8 cellular contexts compared by ENCODE assay signal in genomic region chr5:83473344-83474169, GRCh38. TPM values are rescaled to one million over a fixed set of nuclear protein-coding genes. Genes with fewer than 3 reads are reported as not detected.
DNase-seq lines count a peak whose midpoint lies in the region; ATAC-seq lines count a peak whose summit lies in the region.

No MANE protein-coding gene starts in this region.

- DNase-seq in activated effector memory CD4-positive, alpha-beta T cell treated with anti-CD3 and anti-CD28 coated beads, Interleukin-2, amount 50 U/mL, for 16 hours = peak; percentile 77
- no peak for DNase-seq in activated effector memory CD4-positive, alpha-beta T cell treated with Interleukin-2 at 50 U/mL for 16 hours
- DNase-seq in NCI-H1105 (lab: John Stamatoyannopoulos, UW) (peak; percentile 40), T-helper 9 cell (peak; percentile 14), cerebellum (ENCODE audit: low spot score) (peak; percentile 55), islet precursor cell (peak; percentile 99)

- peak overlapping the region in 20 of 21 experiments; percentile 10 to 87 (median 72) for H3K27ac ChIP-seq in skin epidermis

- peak overlapping the region; percentile 31 to 52 (median 42) for H3K4me3 ChIP-seq in skin epidermis

- ATAC-seq in HG02763 (IDR thresholded peaks at IDR 0.05; ENCODE audit: unreplicated experiment) = peak; percentile 57

RNA-seq across cellular contexts. Expression of gene VCAN, which starts 2.0 kb away (rescaled TPM):
- 504 TPM for total RNA-seq in cerebellum
